ENCODE assay signal across 14 cellular contexts in genomic region chr17:6495450-6496115, GRCh38. TPM values are rescaled to one million over a fixed set of nuclear protein-coding genes. Genes with fewer than 3 reads are reported as not detected.
DNase-seq lines count a peak whose midpoint lies in the region; ATAC-seq and TF ChIP-seq lines count a peak whose summit lies in the region.
"Had no signal": no experiment of that assay in that cellular context is flagged by ENCODE, and none has a peak within 500 bp of the region (broad histone marks: within the 10 kb centered on the region; RNA-seq: fewer than 3 reads in every experiment).

No MANE protein-coding gene starts in this region.

- H3K27me3 Mint-ChIP-seq in activated CD4-positive, alpha-beta T cell treated with anti-CD3 and anti-CD28 coated beads for 36 hours = peaks cover 2% of the 10 kb centered on the region
- no peaks in the 10 kb centered on the region for H3K27me3 Mint-ChIP-seq in activated CD8-positive, alpha-beta T cell treated with anti-CD3 and anti-CD28 coated beads for 36 hours

- H3K9ac ChIP-seq in iPS-20b (ENCODE audit: low read depth, low read length) = peak overlapping the region; percentile 67; the same call in 1 of the 2 replicates

- H3K4me1 Mint-ChIP-seq in activated CD4-positive, alpha-beta T cell treated with anti-CD3 and anti-CD28 coated beads for 36 hours = peaks cover 20% of the 10 kb centered on the region
- peaks cover 15% of the 10 kb centered on the region for H3K4me1 Mint-ChIP-seq in activated CD8-positive, alpha-beta T cell treated with anti-CD3 and anti-CD28 coated beads for 36 hours (ENCODE audit: low read depth)

- POLR2A ChIA-PET in activated CD4-positive, alpha-beta T cell treated with anti-CD3 and anti-CD28 coated beads for 36 hours (lab: Charles Lee) = no interaction called here
- POLR2A ChIA-PET in activated CD8-positive, alpha-beta T cell treated with anti-CD3 and anti-CD28 coated beads for 36 hours (lab: Charles Lee) = interaction anchor here (1.1 kb wide), 1 partner anchor 9 kb away, joined by 3 read pairs; no protein-coding TSS in a partner anchor

- no peak for DNase-seq in activated CD4-positive, alpha-beta T cell treated with anti-CD3 and anti-CD28 coated beads for 36 hours
- DNase-seq in activated CD4-positive, alpha-beta T cell treated with anti-CD3 and anti-CD28 coated beads for 4 hours = no peak
- DNase-seq in activated CD8-positive, alpha-beta T cell treated with anti-CD3 and anti-CD28 coated beads for 36 hours = no peak
- DNase-seq in stimulated activated naive CD8-positive, alpha-beta T cell treated with anti-CD3 and anti-CD28 coated beads, Interleukin-15, Interleukin-2, amounts not matched to agents 100 U/mL and 50 U/mL, for 24 hours = no peak
- no peak for DNase-seq in T-helper 2 cell
- no peak for DNase-seq in NCI-H2029 (lab: John Stamatoyannopoulos, UW)
- DNase-seq: activated CD4-positive, CD25-positive, alpha-beta regulatory T cell; cerebellar nuclear complex; NCI-H1105 treated with DMSO at 0.1 percent for 48 hours; stimulated activated CD4-positive, alpha-beta T cell treated with anti-CD3 and anti-CD28 coated beads, Interleukin-4, amount 100 ng/mL, for 1 hour had no signal

- peak; percentile 39 for ATAC-seq in activated CD4-positive, alpha-beta T cell treated with anti-CD3 and anti-CD28 coated beads for 36 hours
- peak; percentile 61 for ATAC-seq in activated CD8-positive, alpha-beta T cell treated with anti-CD3 and anti-CD28 coated beads for 36 hours
- ATAC-seq in stimulated activated naive CD8-positive, alpha-beta T cell treated with anti-CD3 and anti-CD28 coated beads, Interleukin-15, Interleukin-2, amounts not matched to agents 100 U/mL and 50 U/mL, for 24 hours = peak; percentile 17
- no peak for ATAC-seq in HG02678 (IDR thresholded peaks at IDR 0.05; ENCODE audit: unreplicated experiment)

- H3K36me3 Mint-ChIP-seq in activated CD4-positive, alpha-beta T cell treated with anti-CD3 and anti-CD28 coated beads for 36 hours (ENCODE audit: low read depth) = no peaks in the 10 kb centered on the region
- H3K36me3 Mint-ChIP-seq in activated CD8-positive, alpha-beta T cell treated with anti-CD3 and anti-CD28 coated beads for 36 hours (ENCODE audit: low read depth) = no peaks in the 10 kb centered on the region

- intact Hi-C loops in activated CD4-positive, alpha-beta T cell treated with anti-CD3 and anti-CD28 coated beads for 36 hours (cut with DNase I, micrococcal nuclease) = no loop called here
- intact Hi-C loops in activated CD8-positive, alpha-beta T cell treated with anti-CD3 and anti-CD28 coated beads for 36 hours (cut with micrococcal nuclease) = no loop called here

- CTCF ChIA-PET in activated CD4-positive, alpha-beta T cell treated with anti-CD3 and anti-CD28 coated beads for 36 hours (lab: Charles Lee) = interaction anchor here (1.1 kb wide), 1 partner anchor 13 kb away, joined by 3 read pairs; no protein-coding TSS in a partner anchor
- CTCF ChIA-PET in activated CD8-positive, alpha-beta T cell treated with anti-CD3 and anti-CD28 coated beads for 36 hours (lab: Charles Lee) = no interaction called here

- no peak overlapping the region for H3K27ac Mint-ChIP-seq in activated CD4-positive, alpha-beta T cell treated with anti-CD3 and anti-CD28 coated beads for 36 hours
- no peak overlapping the region for H3K27ac Mint-ChIP-seq in activated CD8-positive, alpha-beta T cell treated with anti-CD3 and anti-CD28 coated beads for 36 hours
- H3K27ac Mint-ChIP-seq: activated T-helper 2 cell treated with anti-CD3 and anti-CD28 coated beads, Interferon-gamma antibody, Interleukin-2, Interleukin-4, amounts not matched to agents 10 μg/mL and 5 μg/mL and 100 μg/mL, durations not matched to agents 14 hours and 24 hours and 36 hours had no signal

- no peaks in the 10 kb centered on the region for H3K9me3 Mint-ChIP-seq in activated CD4-positive, alpha-beta T cell treated with anti-CD3 and anti-CD28 coated beads for 36 hours (ENCODE audit: low read depth)
- no peaks in the 10 kb centered on the region for H3K9me3 Mint-ChIP-seq in activated CD8-positive, alpha-beta T cell treated with anti-CD3 and anti-CD28 coated beads for 36 hours
- H3K9me3 Mint-ChIP-seq: activated T-helper 2 cell treated with anti-CD3 and anti-CD28 coated beads, Interferon-gamma antibody, Interleukin-2, Interleukin-4, amounts not matched to agents 10 μg/mL and 5 μg/mL and 100 μg/mL, durations not matched to agents 14 hours and 24 hours and 36 hours had no signal

- peaks cover 12% of the 10 kb centered on the region; the same call in 1 of the 2 replicates for H3K27me3 ChIP-seq in iPS-20b (ENCODE audit: insufficient read depth, low read length)
- H3K27me3 ChIP-seq: ovary had no signal

- peaks cover 29% of the 10 kb centered on the region; the same call in 1 of the 2 replicates for H3K4me1 ChIP-seq in iPS-20b (ENCODE audit: insufficient read depth, low read length)

- H3K9me3 ChIP-seq in iPS-20b (ENCODE audit: insufficient read depth, low read depth, low read length) = no peaks in the 10 kb centered on the region
- H3K9me3 ChIP-seq: ovary had no signal

- peak overlapping the region; percentile 70 for H3K4me3 ChIP-seq in iPS-20b (ENCODE audit: low read length)
- H3K4me3 ChIP-seq: ovary had no signal

- no peaks in the 10 kb centered on the region for H3K36me3 ChIP-seq in iPS-20b (ENCODE audit: insufficient read depth, low read depth, low read length)
- H3K36me3 ChIP-seq: ovary had no signal

- no peak overlapping the region for H3K4me3 Mint-ChIP-seq in activated CD4-positive, alpha-beta T cell treated with anti-CD3 and anti-CD28 coated beads for 36 hours
- no peak overlapping the region for H3K4me3 Mint-ChIP-seq in activated CD8-positive, alpha-beta T cell treated with anti-CD3 and anti-CD28 coated beads for 36 hours

- TF ChIP-seq CTCF in activated CD8-positive, alpha-beta T cell treated with anti-CD3 and anti-CD28 coated beads for 36 hours (IDR thresholded peaks at IDR 0.05) = no peak

- no peak overlapping the region for H3K27ac ChIP-seq in iPS-20b (ENCODE audit: low read length)

RNA-seq across cellular contexts. Expression of gene PIMREG, which starts 51.3 kb away (rescaled TPM):
- 10 to 100 TPM in 1 of 2 experiments, 1 to 10 TPM in 1; 8.4 to 10.0 TPM for total RNA-seq in activated CD4-positive, alpha-beta T cell treated with anti-CD3 and anti-CD28 coated beads for 36 hours
- total RNA-seq in activated CD8-positive, alpha-beta T cell treated with anti-CD3 and anti-CD28 coated beads for 36 hours = 1 to 10 TPM; 3.7 to 4.6 TPM
